In the genomic region with DNA sequence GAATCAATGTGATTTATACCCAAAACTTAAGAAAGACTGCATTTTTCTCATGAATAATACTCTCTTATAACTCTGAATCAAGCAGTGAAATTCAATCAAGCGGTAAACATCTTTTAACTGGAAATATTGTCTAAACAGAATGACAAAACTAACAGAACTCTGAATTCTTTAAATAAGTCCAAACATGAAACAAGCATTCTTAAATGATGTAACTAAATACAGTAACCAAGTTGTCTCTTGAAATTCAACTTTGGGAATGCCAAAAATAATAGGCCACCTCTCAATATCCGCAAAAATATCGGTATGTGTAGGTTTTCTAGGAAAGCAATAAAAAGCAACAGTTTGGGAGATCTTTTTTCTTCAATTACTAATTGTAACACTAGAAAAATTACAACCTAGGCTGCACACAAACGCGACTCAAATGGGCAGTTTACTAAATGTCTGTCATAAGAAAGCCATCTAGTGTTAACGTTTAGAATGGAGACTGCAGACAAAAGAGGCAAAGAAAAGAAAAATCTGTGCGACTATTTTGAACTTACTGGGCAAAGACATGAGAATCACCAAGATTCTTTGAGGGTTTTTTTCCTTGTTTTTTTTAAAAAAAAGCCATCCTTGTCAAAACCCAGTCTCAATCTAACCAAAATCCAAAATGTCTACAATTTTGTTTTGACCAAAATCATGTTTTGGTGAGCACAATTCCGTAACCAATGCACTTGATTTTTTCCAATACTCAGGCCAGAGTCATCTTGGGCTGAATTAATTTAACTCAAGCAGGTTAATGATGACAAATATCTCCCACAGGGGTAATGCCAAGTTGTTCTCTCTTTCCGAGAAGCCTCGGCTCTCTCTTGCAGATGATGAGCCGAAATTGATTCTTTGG, we compare ENCODE assay signal across 8 cellular contexts. TPM values are rescaled to one million over a fixed set of nuclear protein-coding genes. Genes with fewer than 3 reads are reported as not detected.
A peak's percentile ranks its signal among the peaks of the same experiment; 100 is the strongest.
DNase-seq lines count a peak whose midpoint lies in the region; ATAC-seq and TF ChIP-seq lines count a peak whose summit lies in the region.

No MANE protein-coding gene starts in this region.

- TF ChIP-seq POLR2A in sigmoid colon (IDR thresholded peaks at IDR 0.05): no peak

- H3K36me3 ChIP-seq in MG63 (peaks cover 4% of the 10 kb centered on the region), sigmoid colon (no peaks in the 10 kb centered on the region)

- TF ChIP-seq EP300 in sigmoid colon (IDR thresholded peaks at IDR 0.05): no peak

- no peaks in the 10 kb centered on the region for H3K27me3 ChIP-seq in MG63
- H3K27me3 ChIP-seq in right cardiac atrium (ENCODE audit: control insufficient read depth, insufficient read depth): no peaks in the 10 kb centered on the region
- no peaks in the 10 kb centered on the region for H3K27me3 ChIP-seq in sigmoid colon

- peaks cover 59% of the 10 kb centered on the region for H3K27me3 Mint-ChIP-seq in activated naive CD8-positive, alpha-beta T cell treated with anti-CD3 and anti-CD28 coated beads for 36 hours

- CTCF ChIA-PET in GM10248 (lab: Yijun Ruan, JAX): interaction anchor here (1.0 to 1.2 kb wide), 3 partner anchors 12 to 397 kb away, joined by 3 to 4 read pairs (median 4); no protein-coding TSS in a partner anchor

- H3K27ac Mint-ChIP-seq in activated naive CD8-positive, alpha-beta T cell treated with anti-CD3 and anti-CD28 coated beads for 36 hours: peak overlapping the region; percentile 66

- H3K27ac ChIP-seq in right cardiac atrium (ENCODE audit: low read length) (peak overlapping the region; percentile 86), sigmoid colon (peak overlapping the region; percentile 92 to 98 (median 96))

- DNase-seq in DMS79 treated with DMSO at 0.1 percent for 48 hours (lab: John Stamatoyannopoulos, UW) (peak; percentile 64), MG63 (no peak), right cardiac atrium (no peak), sigmoid colon (no peak), GM10248 (ENCODE audit: extremely low spot score) (no peak)
- DNase-seq in activated naive CD8-positive, alpha-beta T cell treated with anti-CD3 and anti-CD28 coated beads for 36 hours: no peak

- ATAC-seq in right cardiac atrium: no peak
- ATAC-seq in GM21447 (IDR thresholded peaks at IDR 0.05; ENCODE audit: unreplicated experiment): no peak
- ATAC-seq in HG02870 (IDR thresholded peaks at IDR 0.05; ENCODE audit: unreplicated experiment): no peak

- H3K9me3 ChIP-seq in MG63 (no peaks in the 10 kb centered on the region), right cardiac atrium (ENCODE audit: control insufficient read depth, low read length) (no peaks in the 10 kb centered on the region), sigmoid colon (no peaks in the 10 kb centered on the region)

- TF ChIP-seq CTCF in sigmoid colon (IDR thresholded peaks at IDR 0.05) (peak in 1 of 4 experiments; percentile 25), GM10248 (IDR thresholded peaks at IDR 0.05; ENCODE audit: control extremely low read depth, extremely low read depth, low read depth, missing control alignments) (no peak)

- POLR2A ChIA-PET in GM10248 (lab: Yijun Ruan, JAX): no interaction called here

- WGBS in right cardiac atrium: 11% methylated on average over 11 of the region's 11 CpGs
- WGBS in sigmoid colon, 2 donors: 7 to 22% methylated on average over 11 of the region's 11 CpGs

- H3K9me3 Mint-ChIP-seq in activated naive CD8-positive, alpha-beta T cell treated with anti-CD3 and anti-CD28 coated beads for 36 hours: no peaks in the 10 kb centered on the region

- peaks cover 21% of the 10 kb centered on the region for H3K4me1 Mint-ChIP-seq in activated naive CD8-positive, alpha-beta T cell treated with anti-CD3 and anti-CD28 coated beads for 36 hours

- intact Hi-C loops in right cardiac atrium (cut with DNase I) (loop anchor here (5.0 to 10.0 kb wide), 7 partner anchors 74 to 776 kb away; no protein-coding TSS in a partner anchor), sigmoid colon (cut with DNase I) (loop anchor here (5.0 kb wide), 2 partner anchors 116 to 191 kb away; no protein-coding TSS in a partner anchor)

- H3K4me3 Mint-ChIP-seq in activated naive CD8-positive, alpha-beta T cell treated with anti-CD3 and anti-CD28 coated beads for 36 hours: peak overlapping the region; percentile 84

- H3K4me3 ChIP-seq in MG63 (peak overlapping the region; percentile 78), right cardiac atrium (ENCODE audit: low read length) (peak overlapping the region; percentile 97), sigmoid colon (peak overlapping the region; percentile 84 to 94 (median 92))

- no peaks in the 10 kb centered on the region for H3K36me3 Mint-ChIP-seq in activated naive CD8-positive, alpha-beta T cell treated with anti-CD3 and anti-CD28 coated beads for 36 hours

- H3K4me1 ChIP-seq in right cardiac atrium (ENCODE audit: control insufficient read depth, insufficient read depth, low read length) (peaks cover 3% of the 10 kb centered on the region), sigmoid colon (peaks cover 0 to 45% (median 16%) of the 10 kb centered on the region in 4 donors)

RNA-seq across cellular contexts. Expression of gene SIPA1L2, which starts 1.4 kb away (rescaled TPM):
- 11.4 and 16.8 TPM in 2 replicates for total RNA-seq in MG63 (2014; rRNA removed; shearing (Covaris generic); ENCODE audit: low replicate concordance)
- 1 to 10 TPM; 1.6 to 1.7 TPM for total RNA-seq in activated naive CD8-positive, alpha-beta T cell treated with anti-CD3 and anti-CD28 coated beads for 36 hours
- total RNA-seq in right cardiac atrium (100 to 1,000 TPM in 3 of 4 donors, 10 to 100 TPM in 1; 90.2 to 117 (median 107) TPM), sigmoid colon (10 to 100 TPM; 22.5 to 42.5 (median 32.1) TPM)
- polyA plus RNA-seq in right cardiac atrium (32.7 TPM), sigmoid colon (10 to 100 TPM; 16.2 to 20.6 (median 18.0) TPM)
